In the genomic region with DNA sequence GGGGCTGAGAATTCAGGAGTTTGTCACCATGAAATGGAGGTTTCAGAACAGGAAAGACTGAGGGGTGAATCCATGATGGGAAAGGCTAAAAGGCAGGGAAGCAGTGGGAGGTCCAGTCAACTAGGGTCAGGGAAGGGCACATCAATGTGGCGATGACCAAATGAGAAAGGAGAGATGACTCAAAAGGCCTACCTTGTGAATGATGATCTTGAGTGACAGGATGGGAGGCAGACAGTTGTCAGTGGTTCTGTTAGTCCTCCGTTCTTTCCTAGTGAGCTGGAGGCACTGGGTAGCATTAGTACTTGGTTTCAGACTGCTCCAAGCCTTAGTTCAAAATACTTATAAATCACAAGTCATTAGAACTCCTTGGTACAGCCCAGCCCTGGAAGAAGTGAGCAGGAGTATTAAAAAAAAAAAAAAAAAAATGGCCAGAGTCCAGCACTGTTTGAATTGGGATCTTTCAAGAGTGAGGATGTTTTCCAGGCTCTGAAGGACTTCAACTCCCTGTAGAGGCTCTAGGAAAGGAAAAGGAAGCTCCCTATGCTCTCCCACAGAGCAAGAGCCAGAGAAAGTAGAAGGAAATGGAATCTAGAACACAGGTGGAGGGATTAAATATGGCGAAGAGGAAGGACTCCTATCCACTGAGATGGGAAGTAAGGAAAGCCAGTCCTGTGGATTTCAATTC, we compare ENCODE assay signal across 1 cellular context.
TF ChIP-seq lines count a peak whose summit lies in the region.

No MANE protein-coding gene starts in this region.

TF ChIP-seq in GM12878, 131 proteins besides CTCF, POLR2A, EP300 and RAD21:
- TF ChIP-seq, protein P1, sequence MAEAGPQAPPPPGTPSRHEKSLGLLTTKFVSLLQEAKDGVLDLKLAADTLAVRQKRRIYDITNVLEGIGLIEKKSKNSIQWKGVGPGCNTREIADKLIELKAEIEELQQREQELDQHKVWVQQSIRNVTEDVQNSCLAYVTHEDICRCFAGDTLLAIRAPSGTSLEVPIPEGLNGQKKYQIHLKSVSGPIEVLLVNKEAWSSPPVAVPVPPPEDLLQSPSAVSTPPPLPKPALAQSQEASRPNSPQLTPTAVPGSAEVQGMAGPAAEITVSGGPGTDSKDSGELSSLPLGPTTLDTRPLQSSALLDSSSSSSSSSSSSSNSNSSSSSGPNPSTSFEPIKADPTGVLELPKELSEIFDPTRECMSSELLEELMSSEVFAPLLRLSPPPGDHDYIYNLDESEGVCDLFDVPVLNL (IDR thresholded peaks at IDR 0.05; ENCODE audit: low read depth, low read length) = no peak
- TF ChIP-seq SP1 (IDR thresholded peaks at IDR 0.05; ENCODE audit: low read depth, low read length) = no peak
- TF ChIP-seq, protein P2, sequence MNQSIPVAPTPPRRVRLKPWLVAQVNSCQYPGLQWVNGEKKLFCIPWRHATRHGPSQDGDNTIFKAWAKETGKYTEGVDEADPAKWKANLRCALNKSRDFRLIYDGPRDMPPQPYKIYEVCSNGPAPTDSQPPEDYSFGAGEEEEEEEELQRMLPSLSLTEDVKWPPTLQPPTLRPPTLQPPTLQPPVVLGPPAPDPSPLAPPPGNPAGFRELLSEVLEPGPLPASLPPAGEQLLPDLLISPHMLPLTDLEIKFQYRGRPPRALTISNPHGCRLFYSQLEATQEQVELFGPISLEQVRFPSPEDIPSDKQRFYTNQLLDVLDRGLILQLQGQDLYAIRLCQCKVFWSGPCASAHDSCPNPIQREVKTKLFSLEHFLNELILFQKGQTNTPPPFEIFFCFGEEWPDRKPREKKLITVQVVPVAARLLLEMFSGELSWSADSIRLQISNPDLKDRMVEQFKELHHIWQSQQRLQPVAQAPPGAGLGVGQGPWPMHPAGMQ (IDR thresholded peaks at IDR 0.05; ENCODE audit: borderline replicate concordance) = no peak
- TF ChIP-seq, protein P3, sequence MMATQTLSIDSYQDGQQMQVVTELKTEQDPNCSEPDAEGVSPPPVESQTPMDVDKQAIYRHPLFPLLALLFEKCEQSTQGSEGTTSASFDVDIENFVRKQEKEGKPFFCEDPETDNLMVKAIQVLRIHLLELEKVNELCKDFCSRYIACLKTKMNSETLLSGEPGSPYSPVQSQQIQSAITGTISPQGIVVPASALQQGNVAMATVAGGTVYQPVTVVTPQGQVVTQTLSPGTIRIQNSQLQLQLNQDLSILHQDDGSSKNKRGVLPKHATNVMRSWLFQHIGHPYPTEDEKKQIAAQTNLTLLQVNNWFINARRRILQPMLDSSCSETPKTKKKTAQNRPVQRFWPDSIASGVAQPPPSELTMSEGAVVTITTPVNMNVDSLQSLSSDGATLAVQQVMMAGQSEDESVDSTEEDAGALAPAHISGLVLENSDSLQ (IDR thresholded peaks at IDR 0.05) = peak; percentile 55
- TF ChIP-seq, protein P4, sequence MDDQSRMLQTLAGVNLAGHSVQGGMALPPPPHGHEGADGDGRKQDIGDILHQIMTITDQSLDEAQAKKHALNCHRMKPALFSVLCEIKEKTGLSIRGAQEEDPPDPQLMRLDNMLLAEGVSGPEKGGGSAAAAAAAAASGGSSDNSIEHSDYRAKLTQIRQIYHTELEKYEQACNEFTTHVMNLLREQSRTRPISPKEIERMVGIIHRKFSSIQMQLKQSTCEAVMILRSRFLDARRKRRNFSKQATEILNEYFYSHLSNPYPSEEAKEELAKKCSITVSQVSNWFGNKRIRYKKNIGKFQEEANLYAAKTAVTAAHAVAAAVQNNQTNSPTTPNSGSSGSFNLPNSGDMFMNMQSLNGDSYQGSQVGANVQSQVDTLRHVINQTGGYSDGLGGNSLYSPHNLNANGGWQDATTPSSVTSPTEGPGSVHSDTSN (IDR thresholded peaks at IDR 0.05; ENCODE audit: insufficient replicate concordance, low read depth, low read length) = peak; percentile 10
TF ChIP-seq in GM12878: peak in this region for 2.
